In genomic region chr12:107088912-107089311, GRCh38 we compare ENCODE assay signal across 26 cellular contexts.
"Had no signal": no experiment of that assay in that cellular context is flagged by ENCODE, and none has a peak within 500 bp of the region (broad histone marks: within the 10 kb centered on the region; RNA-seq: fewer than 3 reads in every experiment).

No MANE protein-coding gene starts in this region.

- DNase-seq: dermis blood vessel endothelial cell; dorsolateral prefrontal cortex; effector CD4-positive, alpha-beta T cell; effector memory CD4-positive, alpha-beta T cell; erythroblast; esophagus squamous epithelium; foreskin fibroblast; foreskin melanocyte; gastrocnemius medialis; glutamatergic neuron; head of caudate nucleus; heart right ventricle; hippocampal formation; left cardiac atrium; left lung; left ventricle myocardium superior; lower lobe of right lung; mesenchymal stem cell; mucosa of descending colon; naive B cell; naive thymus-derived CD8-positive, alpha-beta T cell had no signal

- H3K27me3 ChIP-seq: dorsolateral prefrontal cortex, esophagus squamous epithelium, gastrocnemius medialis, heart right ventricle had no signal

- H3K9me3 ChIP-seq: esophagus squamous epithelium, gastrocnemius medialis, left lung, lower lobe of right lung, mucosa of descending colon had no signal

- FAIRE-seq: endometrium, islet of Langerhans, keratinocyte had no signal

- H3K27ac ChIP-seq: coronary artery, dorsolateral prefrontal cortex, epithelial cell of prostate, esophagus squamous epithelium, gastrocnemius medialis, heart right ventricle, left lung, lower lobe of right lung had no signal

- H3K4me3 ChIP-seq: coronary artery, dorsolateral prefrontal cortex, esophagus squamous epithelium, gastrocnemius medialis, heart right ventricle, left lung, lower lobe of right lung, mucosa of descending colon had no signal

- H3K36me3 ChIP-seq: esophagus squamous epithelium, gastrocnemius medialis, left lung, lower lobe of right lung had no signal
